Comparison of ENCODE assay signal across 10 cellular contexts in genomic region chr3:152198655-152199054, GRCh38.
DNase-seq lines count a peak whose midpoint lies in the region; ATAC-seq, FAIRE-seq and TF ChIP-seq lines count a peak whose summit lies in the region.
"Had no signal": no experiment of that assay in that cellular context is flagged by ENCODE, and none has a peak within 500 bp of the region (broad histone marks: within the 10 kb centered on the region; RNA-seq: fewer than 3 reads in every experiment).

No MANE protein-coding gene starts in this region.

- DNase-seq in CD4-positive, alpha-beta memory T cell: peak in 1 of 5 donors; percentile 41
- DNase-seq in MM.1S (peak; percentile 40), K562 (ENCODE audit: extremely low read depth in 1 of 4, low spot score in 3 of 4) (peak in 1 of 4 experiments; percentile 54), sciatic nerve (ENCODE audit: low spot score) (no peak), PC-3 (no peak), NCI-H1436 (lab: John Stamatoyannopoulos, UW) (no peak), foreskin fibroblast (no peak)
- DNase-seq: NCI-H748 treated with DMSO at 0.1 percent for 48 hours, testis had no signal

- peaks cover 49% of the 10 kb centered on the region for H3K79me2 ChIP-seq in MM.1S (ENCODE audit: low read length)
- peaks cover 27% of the 10 kb centered on the region for H3K79me2 ChIP-seq in K562 (ENCODE audit: control insufficient read depth, insufficient read depth, low read length)
- H3K79me2 ChIP-seq in PC-3 (ENCODE audit: low read length): no peaks in the 10 kb centered on the region

- in situ Hi-C loops in K562 (cut with MboI): no loop called here

- H3K9me1 ChIP-seq in K562 (ENCODE audit: control insufficient read depth, insufficient read depth, low read length): no peaks in the 10 kb centered on the region

- peak overlapping the region; percentile 48 for H2AFZ ChIP-seq in MM.1S (ENCODE audit: low read length)
- H2AFZ ChIP-seq in K562 (ENCODE audit: low read depth, low read length): peak overlapping the region; percentile 86
- H2AFZ ChIP-seq in PC-3 (ENCODE audit: low read length): no peak overlapping the region

- BruUV-seq in K562 (replicated peaks; lab: Mats Ljungman, UMichigan): no TSS peak
- BruUV-seq in PC-3 (replicated peaks; lab: Mats Ljungman, UMichigan): no TSS peak

- peak overlapping the region; percentile 12 to 39 for H3K4me3 ChIP-seq in CD4-positive, alpha-beta memory T cell (ENCODE audit: low read length in 2 of 2)
- H3K4me3 ChIP-seq in MM.1S (ENCODE audit: low read length) (peak overlapping the region; percentile 49), K562 (no peak overlapping the region), PC-3 (ENCODE audit: low read length) (no peak overlapping the region), foreskin fibroblast (ENCODE audit: low read depth in 1 of 2, low read length in 2 of 2) (no peak overlapping the region)
- H3K4me3 ChIP-seq: testis had no signal

- POLR2A ChIA-PET in CD4-positive, alpha-beta memory T cell (lab: Charles Lee; ENCODE audit: partially characterized antibody): interaction anchor here (0.7 to 12.7 kb wide), 20 partner anchors 12 to 243 kb away, joined by 3 to 267 read pairs (median 6); partner anchors contain the start of gene MBNL1
- POLR2A ChIA-PET in K562 (lab: Yijun Ruan, JAX) (interaction anchor here (0.6 to 1.2 kb wide), 4 partner anchors 10 to 870 kb away, joined by 3 to 8 read pairs (median 3); no protein-coding TSS in a partner anchor), PC-3 (lab: Charles Lee; ENCODE audit: unreplicated experiment) (no interaction called here)

- H4K20me1 ChIP-seq in MM.1S (ENCODE audit: insufficient read depth, low read length) (no peaks in the 10 kb centered on the region), K562 (replicated peaks; ENCODE audit: control insufficient read depth, insufficient read depth, low read length) (no peaks in the 10 kb centered on the region), PC-3 (ENCODE audit: low read length) (no peaks in the 10 kb centered on the region)

- no peaks in the 10 kb centered on the region for H3K9me2 ChIP-seq in MM.1S (replicated peaks; ENCODE audit: insufficient read depth, low read length)
- no peaks in the 10 kb centered on the region for H3K9me2 ChIP-seq in PC-3 (replicated peaks; ENCODE audit: low read length)

- TF ChIP-seq RAD21 in K562 (CRISPR knock-in tag; conservative IDR thresholded peaks at IDR 0.05 in 1 of 2, IDR thresholded peaks at IDR 0.05 in 1 of 2): no peak

- FAIRE-seq in K562 (lab: Jason Lieb, UNC): peak; percentile 58

- H3K4me1 Mint-ChIP-seq in CD4-positive, alpha-beta memory T cell: peaks cover 51 to 83% (median 68%) of the 10 kb centered on the region in 4 donors

- H3K27ac ChIP-seq in CD4-positive, alpha-beta memory T cell (ENCODE audit: low read depth, low read length): peak overlapping the region; percentile 84
- H3K27ac ChIP-seq in MM.1S (ENCODE audit: low read length): peak overlapping the region; percentile 75
- peak overlapping the region; percentile 65 for H3K27ac ChIP-seq in K562 (ENCODE audit: extremely low read depth, low read depth, low read length)
- H3K27ac ChIP-seq in PC-3 (ENCODE audit: low read length): no peak overlapping the region

- no peak; the same call in 1 of the 2 replicates for TF ChIP-seq EP300 in K562 (IDR thresholded peaks at IDR 0.05; ENCODE audit: low read length)

- TF ChIP-seq CTCF in MM.1S (IDR thresholded peaks at IDR 0.05; ENCODE audit: low read length) (no peak), K562 (IDR thresholded peaks at IDR 0.05 in 2 of 3, conservative IDR thresholded peaks at IDR 0.05 in 1 of 3; ENCODE audit: insufficient read depth in 2 of 3, low read depth in 1 of 3, low read length in 3 of 3) (no peak), PC-3 (conservative IDR thresholded peaks at IDR 0.05; ENCODE audit: low read depth, low read length) (no peak), foreskin fibroblast (IDR thresholded peaks at IDR 0.05; ENCODE audit: low read depth, low read length) (no peak)

- no peaks in the 10 kb centered on the region for H3K9me3 Mint-ChIP-seq in CD4-positive, alpha-beta memory T cell

- H3K4me3 Mint-ChIP-seq in CD4-positive, alpha-beta memory T cell: peak overlapping the region; percentile 74 to 93 (median 80)

- peaks cover 53% of the 10 kb centered on the region for H3F3A ChIP-seq in MM.1S (ENCODE audit: insufficient read depth, low read length)
- no peaks in the 10 kb centered on the region for H3F3A ChIP-seq in PC-3 (ENCODE audit: low read length, unreplicated experiment)

- H3K36me3 Mint-ChIP-seq in CD4-positive, alpha-beta memory T cell: peaks cover 0 to 7% of the 10 kb centered on the region in 2 donors

- peak overlapping the region; percentile 90 to 99 (median 94) for H3K27ac Mint-ChIP-seq in CD4-positive, alpha-beta memory T cell

- H3K9ac ChIP-seq in MM.1S (ENCODE audit: low read length) (peak overlapping the region; percentile 60), K562 (ENCODE audit: insufficient read depth in 1 of 2, low read depth in 2 of 2, low read length in 2 of 2) (peak overlapping the region in 1 of 2 experiments; percentile 70; a peak in 2 of 4 replicates), PC-3 (ENCODE audit: low read length) (no peak overlapping the region)

- no peaks in the 10 kb centered on the region for H3K9me3 ChIP-seq in CD4-positive, alpha-beta memory T cell (ENCODE audit: control insufficient read depth in 1 of 2, low read length in 2 of 2)
- no peaks in the 10 kb centered on the region for H3K9me3 ChIP-seq in MM.1S (replicated peaks; ENCODE audit: insufficient read depth, low read length)
- H3K9me3 ChIP-seq in K562 (replicated peaks; ENCODE audit: control insufficient read depth, insufficient read depth, low read depth, low read length): no peaks in the 10 kb centered on the region
- no peaks in the 10 kb centered on the region for H3K9me3 ChIP-seq in PC-3 (ENCODE audit: low read length)
- H3K9me3 ChIP-seq: testis had no signal

- peak; percentile 36 for ATAC-seq in K562
- peak; percentile 16 for ATAC-seq in sciatic nerve
- no peak for ATAC-seq in PC-3
- ATAC-seq in HG02884 (IDR thresholded peaks at IDR 0.05; ENCODE audit: unreplicated experiment): no peak

- H3K36me3 ChIP-seq in CD4-positive, alpha-beta memory T cell (ENCODE audit: insufficient read depth, low read length): no peaks in the 10 kb centered on the region
- H3K36me3 ChIP-seq in MM.1S (replicated peaks; ENCODE audit: insufficient read depth, low read length) (no peaks in the 10 kb centered on the region), K562 (ENCODE audit: control insufficient read depth, insufficient read depth, low read length) (no peaks in the 10 kb centered on the region; the same call in 2 of the 3 replicates), PC-3 (ENCODE audit: low read depth, low read length) (no peaks in the 10 kb centered on the region)

- H3K4me2 ChIP-seq in MM.1S (ENCODE audit: low read depth, low read length) (peak overlapping the region; percentile 67), K562 (ENCODE audit: insufficient read depth, low read length) (0 out of 2 replicates have a peak overlapping the region, but pooled peaks have one; percentile 32), PC-3 (ENCODE audit: low read length) (no peak overlapping the region)

- no peak for TF ChIP-seq POLR2A in K562 (conservative IDR thresholded peaks at IDR 0.05)

- 0% methylated on average over 1 of the region's 1 CpG for WGBS in K562 (ENCODE audit: insufficient coverage, low coverage, missing lambda C conversion rate)

- H3K27me3 Mint-ChIP-seq in CD4-positive, alpha-beta memory T cell: no peaks in the 10 kb centered on the region

- CTCF ChIA-PET in CD4-positive, alpha-beta memory T cell (lab: Charles Lee; ENCODE audit: partially characterized antibody): interaction anchor here (0.9 to 2.9 kb wide), 8 partner anchors 11 to 102 kb away, joined by 4 to 17 read pairs (median 5); no protein-coding TSS in a partner anchor
- CTCF ChIA-PET in K562 (lab: Yijun Ruan, JAX; ENCODE audit: low intra/inter-chr PET ratio) (no interaction called here), PC-3 (lab: Charles Lee) (no interaction called here)

- intact Hi-C loops in CD4-positive, alpha-beta memory T cell (cut with micrococcal nuclease): loop anchor here (1.0 kb wide), 1 partner anchor 46 kb away; no protein-coding TSS in a partner anchor
- intact Hi-C loops in K562 (cut with micrococcal nuclease) (no loop called here), sciatic nerve (cut with DNase I) (no loop called here), PC-3 (cut with micrococcal nuclease) (no loop called here)

- H3K27me3 ChIP-seq in CD4-positive, alpha-beta memory T cell (ENCODE audit: insufficient read depth, low read length): no peaks in the 10 kb centered on the region
- H3K27me3 ChIP-seq in MM.1S (replicated peaks; ENCODE audit: insufficient read depth, low read length) (no peaks in the 10 kb centered on the region), K562 (ENCODE audit: control insufficient read depth in 2 of 2, insufficient read depth in 2 of 2, low read length in 2 of 2) (no peaks in the 10 kb centered on the region), PC-3 (ENCODE audit: low read length) (no peaks in the 10 kb centered on the region)
- H3K27me3 ChIP-seq: testis had no signal

- peaks cover 86% of the 10 kb centered on the region for H3K4me1 ChIP-seq in CD4-positive, alpha-beta memory T cell (ENCODE audit: insufficient read depth, low read length)
- H3K4me1 ChIP-seq in MM.1S (ENCODE audit: low read length) (peaks cover 12% of the 10 kb centered on the region), K562 (replicated peaks in 1 of 2; ENCODE audit: control insufficient read depth in 2 of 2, insufficient read depth in 2 of 2, low read length in 2 of 2) (peaks cover 14 to 41% of the 10 kb centered on the region in 2 experiments; a peak in 4 of 5 replicates), PC-3 (ENCODE audit: insufficient read depth, low read length) (no peaks in the 10 kb centered on the region)

TF ChIP-seq in K562, 482 proteins besides CTCF, POLR2A, EP300 and RAD21 (continues in another document):
- no peak for TF ChIP-seq KLF16 (IDR thresholded peaks at IDR 0.05)
- peak; percentile 56; the same call in 1 of the 2 replicates for TF ChIP-seq NFE2 (IDR thresholded peaks at IDR 0.05; ENCODE audit: low read depth)
- no peak for TF ChIP-seq NONO (IDR thresholded peaks at IDR 0.05; ENCODE audit: low read depth in 2 of 2, low read length in 1 of 2)
- TF ChIP-seq ZNF316 (IDR thresholded peaks at IDR 0.05): peak; percentile 22; the same call in 1 of the 2 replicates
- TF ChIP-seq MAFF (IDR thresholded peaks at IDR 0.05; ENCODE audit: low read length): peak; percentile 6; the same call in 1 of the 2 replicates
- no peak for TF ChIP-seq DMBX1 (CRISPR knock-in tag; IDR thresholded peaks at IDR 0.05; ENCODE audit: borderline replicate concordance)
- no peak for TF ChIP-seq ESRRA (IDR thresholded peaks at IDR 0.05; ENCODE audit: borderline replicate concordance, low read depth)
- no peak for TF ChIP-seq ETV1 (tag; conservative IDR thresholded peaks at IDR 0.05; ENCODE audit: low read depth)
- no peak for TF ChIP-seq STAT5B (CRISPR knock-in tag; IDR thresholded peaks at IDR 0.05)
- no peak for TF ChIP-seq TAL1 (IDR thresholded peaks at IDR 0.05)
- TF ChIP-seq TARDBP (IDR thresholded peaks at IDR 0.05): no peak
- TF ChIP-seq RBM22 (IDR thresholded peaks at IDR 0.05; ENCODE audit: low read depth, low read length, poor library complexity, severe bottlenecking): no peak
- no peak for TF ChIP-seq BRF1 (IDR thresholded peaks at IDR 0.05; ENCODE audit: borderline replicate concordance, extremely low read depth, insufficient read length)

Comparison
In these comparisons a context has a peak if more than half of its experiments do, and no peak if none do; other contexts are left out.
1. H3K4me3 ChIP-seq: peak in CD4-positive, alpha-beta memory T cell (2 of 2) and MM.1S (single experiment); none in K562 (single experiment), PC-3 (single experiment) and foreskin fibroblast (0 of 2).
2. ATAC-seq: peak in K562 (single experiment) and sciatic nerve (single experiment); none in PC-3 (single experiment) and HG02884 (single experiment).